ENCODE assay signal across 11 cellular contexts in the genomic region with DNA sequence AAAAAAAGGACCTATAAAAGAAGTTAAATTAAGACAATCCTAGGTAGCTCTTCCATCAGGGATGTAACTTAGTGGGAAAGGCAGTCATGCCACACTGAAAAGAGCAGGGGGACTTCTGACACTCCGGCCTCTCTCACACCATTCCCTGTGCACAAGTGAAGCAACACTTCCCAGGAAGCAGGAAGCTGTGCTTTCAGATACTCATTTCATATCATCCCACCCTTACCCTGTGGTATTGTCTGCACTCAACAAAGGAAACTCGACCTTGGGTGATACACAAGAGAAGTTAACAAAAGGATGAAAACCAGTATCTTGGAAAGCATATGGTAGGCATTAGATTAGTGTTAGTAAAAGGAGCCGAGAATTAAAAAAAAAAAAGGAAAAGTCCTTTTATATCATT.
"Had no signal": no experiment of that assay in that cellular context is flagged by ENCODE, and none has a peak within 500 bp of the region (broad histone marks: within the 10 kb centered on the region; RNA-seq: fewer than 3 reads in every experiment).

No MANE protein-coding gene starts in this region.

- H3K4me3 ChIP-seq: coronary artery, prostate gland, thoracic aorta had no signal

- ATAC-seq: activated CD4-positive, CD25-positive, alpha-beta regulatory T cell treated with anti-CD3 and anti-CD28 coated beads, Interleukin-2, amount 50 U/mL, for 24 hours; sciatic nerve; T-helper 17 cell had no signal

- DNase-seq: activated naive CD8-positive, alpha-beta T cell treated with anti-CD3 and anti-CD28 coated beads, Interleukin-2, amount 10 ng/mL, durations not matched to agents 7 days and 5 days; central memory CD4-positive, alpha-beta T cell; effector memory CD4-positive, alpha-beta T cell; foreskin melanocyte; mesendoderm; T-helper 17 cell had no signal
